Comparison of ENCODE assay signal across 8 cellular contexts in the genomic region with DNA sequence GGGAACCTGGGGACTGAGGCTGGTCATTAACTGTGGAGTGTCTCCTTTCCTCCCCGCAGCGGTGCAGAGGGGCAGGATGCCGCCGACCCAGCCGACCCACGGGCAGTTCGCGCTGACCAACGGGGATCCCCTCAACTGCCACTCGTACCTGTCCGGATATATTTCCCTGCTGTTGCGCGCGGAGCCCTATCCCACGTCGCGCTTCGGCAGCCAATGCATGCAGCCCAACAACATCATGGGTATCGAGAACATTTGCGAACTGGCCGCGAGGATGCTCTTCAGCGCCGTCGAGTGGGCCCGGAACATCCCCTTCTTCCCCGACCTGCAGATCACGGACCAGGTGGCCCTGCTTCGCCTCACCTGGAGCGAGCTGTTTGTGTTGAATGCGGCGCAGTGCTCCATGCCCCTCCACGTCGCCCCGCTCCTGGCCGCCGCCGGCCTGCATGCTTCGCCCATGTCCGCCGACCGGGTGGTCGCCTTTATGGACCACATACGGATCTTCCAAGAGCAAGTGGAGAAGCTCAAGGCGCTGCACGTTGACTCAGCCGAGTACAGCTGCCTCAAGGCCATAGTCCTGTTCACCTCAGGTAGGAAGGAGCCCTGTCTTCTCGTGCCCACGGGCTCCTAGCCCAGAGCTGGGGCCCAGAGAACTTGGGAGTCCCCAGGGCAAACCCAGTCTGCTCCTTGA. TPM values are rescaled to one million over a fixed set of nuclear protein-coding genes. Genes with fewer than 3 reads are reported as not detected.
DNase-seq lines count a peak whose midpoint lies in the region; ATAC-seq and TF ChIP-seq lines count a peak whose summit lies in the region.

No MANE protein-coding gene starts in this region.

- H3K27ac ChIP-seq in VCaP (peak overlapping the region; percentile 100), left ventricle myocardium inferior (replicated peaks) (peak overlapping the region; percentile 96)

- no peaks in the 10 kb centered on the region for H3K9me3 ChIP-seq in left ventricle myocardium inferior (replicated peaks)

- intact Hi-C loops in left ventricle myocardium inferior (cut with micrococcal nuclease): no loop called here

- DNase-seq in ELF-1 (ENCODE audit: low read depth, low spot score): peak; percentile 31
- no peak for DNase-seq in left ventricle myocardium inferior
- DNase-seq in retinal pigment epithelial cell (ENCODE audit: low read depth): no peak
- DNase-seq in D341Med (ENCODE audit: low spot score): no peak
- no peak for DNase-seq in OCI-M1 (lab: John Stamatoyannopoulos, UW)
- DNase-seq in 8988T: no peak

- H3K36me3 ChIP-seq in left ventricle myocardium inferior: peaks cover 15% of the 10 kb centered on the region

- H3K27me3 ChIP-seq in left ventricle myocardium inferior (ENCODE audit: low read depth): peaks cover 36% of the 10 kb centered on the region

- TF ChIP-seq CTCF in VCaP (conservative IDR thresholded peaks at IDR 0.05): no peak
- no peak for TF ChIP-seq CTCF in left ventricle myocardium inferior (IDR thresholded peaks at IDR 0.05; ENCODE audit: borderline replicate concordance)
- no peak for TF ChIP-seq CTCF in retinal pigment epithelial cell (conservative IDR thresholded peaks at IDR 0.05; ENCODE audit: low read depth, low read length)

- no peak for ATAC-seq in HG03139 (IDR thresholded peaks at IDR 0.05; ENCODE audit: unreplicated experiment)

- H3K4me3 ChIP-seq in left ventricle myocardium inferior (peak overlapping the region; percentile 88), retinal pigment epithelial cell (ENCODE audit: low read length) (peak overlapping the region; percentile 96)

- peaks cover 69% of the 10 kb centered on the region for H3K4me1 ChIP-seq in left ventricle myocardium inferior

RNA-seq across cellular contexts. Expression of a gene that starts 3.7 kb away (rescaled TPM):
- 12.8 TPM for total RNA-seq in left ventricle myocardium inferior
